Comparison of ENCODE assay signal across 8 cellular contexts in genomic region chr12:51590347-51591019, GRCh38. TPM values are rescaled to one million over a fixed set of nuclear protein-coding genes. Genes with fewer than 3 reads are reported as not detected.
A peak's percentile ranks its signal among the peaks of the same experiment; 100 is the strongest.
DNase-seq lines count a peak whose midpoint lies in the region; ATAC-seq and TF ChIP-seq lines count a peak whose summit lies in the region.

No MANE protein-coding gene starts in this region.

- TF ChIP-seq POLR2A in ovary (IDR thresholded peaks at IDR 0.05), result no peak

- ATAC-seq in GM21360 (IDR thresholded peaks at IDR 0.05; ENCODE audit: unreplicated experiment), result peak; percentile 84

- intact Hi-C loops in CD14-positive monocyte (cut with micrococcal nuclease) (no loop called here), ovary (cut with DNase I) (no loop called here)

- peak overlapping the region; percentile 75 for H3K4me2 ChIP-seq in Karpas-422 (ENCODE audit: low read depth, low read length, poor library complexity, severe bottlenecking)

- peaks cover 15% of the 10 kb centered on the region for H3K4me1 Mint-ChIP-seq in CD14-positive monocyte

- peak overlapping the region; percentile 64; the same call in 1 of the 2 replicates for H3K4me3 ChIP-seq in Karpas-422 (ENCODE audit: low read length)
- peak overlapping the region; percentile 33 for H3K4me3 ChIP-seq in ovary
- H3K4me3 ChIP-seq in thymus (ENCODE audit: low read length), result peak overlapping the region; percentile 74

- H3K36me3 Mint-ChIP-seq in CD14-positive monocyte, result no peaks in the 10 kb centered on the region

- DNase-seq in CD14-positive monocyte (ENCODE audit: low spot score), result no peak
- peak; percentile 90 for DNase-seq in Karpas-422
- DNase-seq in RWPE1 (ENCODE audit: low spot score), result peak; percentile 20
- peak; percentile 46 for DNase-seq in activated gamma-delta T cell treated with anti-CD3 and anti-CD28 coated beads, Interleukin-2, amount 50 U/mL, for 16 hours (ENCODE audit: low read depth)
- peak; percentile 85 for DNase-seq in germinal center (ENCODE audit: low spot score)
- DNase-seq in ovary, result peak; percentile 40 to 73 (median 60)

- POLR2A ChIA-PET in RWPE1 (lab: Yijun Ruan, JAX; ENCODE audit: low non-redundant PET), result no interaction called here

- H3K36me3 ChIP-seq in Karpas-422 (ENCODE audit: insufficient read depth, low read length) (no peaks in the 10 kb centered on the region), ovary (no peaks in the 10 kb centered on the region), thymus (ENCODE audit: control insufficient read depth, insufficient read depth) (no peaks in the 10 kb centered on the region)

- H3K27me3 ChIP-seq in Karpas-422 (ENCODE audit: low read length) (no peaks in the 10 kb centered on the region; the same call in 1 of the 2 replicates), ovary (no peaks in the 10 kb centered on the region), thymus (ENCODE audit: control insufficient read depth, insufficient read depth) (peaks cover 13% of the 10 kb centered on the region)

- H3K9me2 ChIP-seq in Karpas-422 (replicated peaks; ENCODE audit: insufficient read depth, low read length), result no peaks in the 10 kb centered on the region

- H3K27ac Mint-ChIP-seq in CD14-positive monocyte, result peak overlapping the region in 1 of 7 donors; percentile 61

- CTCF ChIA-PET in RWPE1 (lab: Yijun Ruan, JAX), result interaction anchor here (0.7 kb wide), 1 partner anchor 245 kb away, joined by 3 read pairs; no protein-coding TSS in a partner anchor

- peaks cover 49 to 76% (median 57%) of the 10 kb centered on the region in 3 donors for H3K27me3 Mint-ChIP-seq in CD14-positive monocyte (ENCODE audit: low read depth in 3 of 3)

- TF ChIP-seq CTCF in CD14-positive monocyte (IDR thresholded peaks at IDR 0.05) (peak; percentile 59), RWPE1 (conservative IDR thresholded peaks at IDR 0.05; ENCODE audit: low read depth) (peak; percentile 71), ovary (IDR thresholded peaks at IDR 0.05) (peak in 2 of 3 donors; percentile 28 to 30)

- no peaks in the 10 kb centered on the region for H3K79me2 ChIP-seq in Karpas-422 (ENCODE audit: low read length)

- H3K9me3 ChIP-seq in Karpas-422 (ENCODE audit: low read length) (no peaks in the 10 kb centered on the region), ovary (no peaks in the 10 kb centered on the region), thymus (ENCODE audit: control insufficient read depth) (peaks cover 1% of the 10 kb centered on the region)

- peaks cover 0 to 15% (median 8%) of the 10 kb centered on the region in 7 donors for H3K9me3 Mint-ChIP-seq in CD14-positive monocyte

- peak overlapping the region; percentile 79 for H2AFZ ChIP-seq in Karpas-422 (ENCODE audit: low read length)

- TF ChIP-seq EP300 in ovary (IDR thresholded peaks at IDR 0.05), result no peak

- H3K27ac ChIP-seq in Karpas-422 (ENCODE audit: low read length) (no peak overlapping the region), RWPE1 (no peak overlapping the region), ovary (no peak overlapping the region), thymus (ENCODE audit: low read depth) (no peak overlapping the region)

- H3K4me3 Mint-ChIP-seq in CD14-positive monocyte, result peak overlapping the region; percentile 74 to 90

- peak overlapping the region; percentile 41 for H3K9ac ChIP-seq in Karpas-422 (ENCODE audit: low read length)

- peaks cover 10% of the 10 kb centered on the region for H3K4me1 ChIP-seq in Karpas-422 (ENCODE audit: low read length)
- peaks cover 3% of the 10 kb centered on the region for H3K4me1 ChIP-seq in ovary (ENCODE audit: insufficient read depth)
- peaks cover 6% of the 10 kb centered on the region for H3K4me1 ChIP-seq in thymus (ENCODE audit: control insufficient read depth, insufficient read depth, low read length)

- no peaks in the 10 kb centered on the region; the same call in 1 of the 2 replicates for H4K20me1 ChIP-seq in Karpas-422 (ENCODE audit: insufficient read depth, low read depth, low read length)

- WGBS in ovary, 3 donors, result 2 to 8% (median 5%) methylated on average over 20 to 68 of the region's 68 CpGs
- 3% methylated on average over 68 of the region's 68 CpGs for WGBS in thymus

RNA-seq across cellular contexts. Expression of gene SCN8A, which starts 0.6 kb away (rescaled TPM):
- polyA plus RNA-seq in CD14-positive monocyte (under 1 TPM in 1 of 2 donors, not detected in 1; 0.03 TPM), ovary (under 1 TPM; 0.21 to 0.43 TPM), thymus (0.21 TPM)
- 0.11 and 0.22 TPM in 2 replicates for total RNA-seq in Karpas-422 (2014; rRNA removed; shearing (Covaris generic); ENCODE audit: low replicate concordance)
- total RNA-seq in ovary, result 1 to 10 TPM in 6 of 7 donors, under 1 TPM in 1; 0.91 to 2.9 (median 1.7) TPM
